ENCODE assay signal across 8 cellular contexts in the genomic region with DNA sequence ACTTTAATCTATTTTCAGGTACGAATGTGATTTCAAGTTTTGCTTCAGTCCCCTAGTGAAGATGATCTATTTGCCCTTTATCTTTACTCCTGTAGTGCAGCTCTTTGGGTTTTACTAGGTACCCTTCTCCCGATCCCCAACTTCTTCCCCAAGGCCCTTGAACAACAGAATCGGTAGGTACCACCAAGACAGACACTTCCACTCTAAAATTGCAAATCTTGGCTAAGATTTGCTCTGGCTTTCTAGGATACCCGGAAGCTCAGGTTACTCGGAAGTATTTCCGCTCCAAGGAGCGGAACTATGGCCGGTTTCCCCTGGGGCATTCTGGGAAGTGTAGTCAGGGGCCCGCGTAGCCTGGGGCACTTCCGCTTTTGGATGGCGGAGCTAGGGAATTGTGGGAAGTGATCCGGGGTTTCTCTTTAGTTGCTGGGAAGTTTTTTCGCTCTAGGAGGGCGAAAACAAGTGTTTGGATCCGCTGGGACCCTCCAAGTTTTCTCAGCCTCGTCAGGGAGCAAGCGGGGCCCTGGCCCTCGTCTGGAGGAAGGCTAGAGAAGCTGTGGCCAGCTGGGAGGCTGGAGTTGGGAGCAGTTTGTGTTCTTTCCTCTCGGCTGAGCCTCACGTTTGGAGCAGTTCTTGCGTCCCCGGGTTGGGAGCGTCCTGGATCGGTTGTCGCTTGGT. TPM values are rescaled to one million over a fixed set of nuclear protein-coding genes. Genes with fewer than 3 reads are reported as not detected.
DNase-seq lines count a peak whose midpoint lies in the region; ATAC-seq and TF ChIP-seq lines count a peak whose summit lies in the region.

No MANE protein-coding gene starts in this region.

- no peak for TF ChIP-seq CTCF in HL-60 (IDR thresholded peaks at IDR 0.05; ENCODE audit: insufficient read depth, low read length)
- no peak for TF ChIP-seq CTCF in endothelial cell (IDR thresholded peaks at IDR 0.05; ENCODE audit: unreplicated experiment)

- peaks cover 4% of the 10 kb centered on the region for H3K36me3 Mint-ChIP-seq in endothelial cell (ENCODE audit: low read depth, unreplicated experiment)

- H3K4me3 Mint-ChIP-seq in endothelial cell (ENCODE audit: unreplicated experiment), result peak overlapping the region; percentile 93

- H3K27ac ChIP-seq in HL-60 (replicated peaks) (peak overlapping the region; percentile 87), mesodermal cell (ENCODE audit: low read depth, low read length, severe bottlenecking) (peak overlapping the region; percentile 63)

- peaks cover 13% of the 10 kb centered on the region for H3K9me3 ChIP-seq in mesodermal cell (ENCODE audit: control insufficient read depth, low read length)

- H3K27me3 ChIP-seq in HL-60 (ENCODE audit: insufficient read depth, poor library complexity, severe bottlenecking), result no peaks in the 10 kb centered on the region

- DNase-seq in CD1c-positive myeloid dendritic cell (ENCODE audit: extremely low spot score), result peak; percentile 93
- peak; percentile 80 to 95 for DNase-seq in HL-60 (ENCODE audit: low read depth in 1 of 2, low spot score in 1 of 2)
- peak; percentile 79 to 80 for DNase-seq in NOMO-1 (lab: John Stamatoyannopoulos, UW; ENCODE audit: unreplicated experiment in 2 of 2)
- DNase-seq in activated T-cell treated with anti-CD3 and anti-CD28 coated beads for 1 hour (ENCODE audit: low read depth), result peak; percentile 63
- peak; percentile 77 for DNase-seq in endothelial cell (ENCODE audit: low spot score)
- peak; percentile 29 for DNase-seq in stimulated activated CD8-positive, alpha-beta memory T cell treated with anti-CD3 and anti-CD28 coated beads, Interleukin-15, amount 100 ng/mL, for 24 hours (ENCODE audit: low read depth)

- H3K36me3 ChIP-seq in mesodermal cell (ENCODE audit: control insufficient read depth, insufficient read depth, low read length), result no peaks in the 10 kb centered on the region

- H3K4me3 ChIP-seq in HL-60 (replicated peaks; ENCODE audit: insufficient read depth, low read length) (peak overlapping the region; percentile 78), mesodermal cell (ENCODE audit: extremely low read depth, insufficient read depth, low read length, poor library complexity, severe bottlenecking) (peak overlapping the region; percentile 58)

- H3K27me3 Mint-ChIP-seq in endothelial cell (ENCODE audit: unreplicated experiment), result peaks cover 1% of the 10 kb centered on the region

- H3K27ac Mint-ChIP-seq in endothelial cell (ENCODE audit: unreplicated experiment), result peak overlapping the region; percentile 97

- ATAC-seq in GM19438 (IDR thresholded peaks at IDR 0.05; ENCODE audit: low read depth, unreplicated experiment), result peak; percentile 94

- no peaks in the 10 kb centered on the region for H3K4me1 ChIP-seq in mesodermal cell (ENCODE audit: control insufficient read depth, insufficient read depth, low read length, poor library complexity, severe bottlenecking)

- H3K9me3 Mint-ChIP-seq in endothelial cell (ENCODE audit: unreplicated experiment), result peaks cover 4% of the 10 kb centered on the region

- 3 to 11% methylated on average over 16 to 17 of the region's 26 CpGs for WGBS in mesodermal cell (ENCODE audit: insufficient coverage in 2 of 2), 2 experiments

- H3K4me1 Mint-ChIP-seq in endothelial cell (ENCODE audit: unreplicated experiment), result peaks cover 5% of the 10 kb centered on the region

RNA-seq across cellular contexts. Expression of a gene that starts 5.1 kb away (rescaled TPM):
- total RNA-seq in endothelial cell (ENCODE audit: unreplicated experiment), result 29.3 TPM
- 10.8 TPM for polyA plus RNA-seq in mesodermal cell (2013, experiment 1 of 2)
- 12.3 TPM for polyA plus RNA-seq in mesodermal cell (2013, experiment 2 of 2)

RNA-seq across cellular contexts. Expression of a gene that starts 42.4 kb away (rescaled TPM):
- total RNA-seq in endothelial cell (ENCODE audit: unreplicated experiment), result 23.2 TPM
- 25.9 TPM for polyA plus RNA-seq in mesodermal cell (2013, experiment 1 of 2)
- polyA plus RNA-seq in mesodermal cell (2013, experiment 2 of 2), result 25.4 TPM

RNA-seq across cellular contexts. Expression of a gene that starts 52.4 kb away (rescaled TPM):
- 5.5 TPM for total RNA-seq in endothelial cell (ENCODE audit: unreplicated experiment)
- 0.22 TPM for polyA plus RNA-seq in mesodermal cell (2013, experiment 1 of 2)
- polyA plus RNA-seq in mesodermal cell (2013, experiment 2 of 2), result 0.25 TPM

Comparison
In these comparisons a context has a peak if more than half of its experiments do, and no peak if none do; other contexts are left out.
1. Peak in every context shown above with its lines: DNase-seq, ATAC-seq, H3K4me3 ChIP-seq and H3K27ac ChIP-seq.
2. DNase-seq: peak in every context shown above with its lines; median percentile 93 in CD1c-positive myeloid dendritic cell; 88 in HL-60; 80 in NOMO-1; 77 in endothelial cell; 63 in activated T-cell treated with anti-CD3 and anti-CD28 coated beads for 1 hour; 29 in stimulated activated CD8-positive, alpha-beta memory T cell treated with anti-CD3 and anti-CD28 coated beads, Interleukin-15, amount 100 ng/mL, for 24 hours.